ENCODE assay signal across 21 cellular contexts in genomic region chr7:39810204-39810642, GRCh38.
DNase-seq lines count a peak whose midpoint lies in the region; ATAC-seq, FAIRE-seq and TF ChIP-seq lines count a peak whose summit lies in the region.
"Had no signal": no experiment of that assay in that cellular context is flagged by ENCODE, and none has a peak within 500 bp of the region (broad histone marks: within the 10 kb centered on the region; RNA-seq: fewer than 3 reads in every experiment).

No MANE protein-coding gene starts in this region.

- H3K9me3 Mint-ChIP-seq in MCF 10A (ENCODE audit: unreplicated experiment) (no peaks in the 10 kb centered on the region), immature natural killer cell (no peaks in the 10 kb centered on the region)

- POLR2A ChIA-PET in MCF 10A (lab: Yijun Ruan, JAX), result interaction anchor here (0.7 kb wide), 1 partner anchor 176 kb away, joined by 3 read pairs; no protein-coding TSS in a partner anchor

- H3K36me3 Mint-ChIP-seq in MCF 10A (ENCODE audit: insufficient read depth, unreplicated experiment) (no peaks in the 10 kb centered on the region), immature natural killer cell (no peaks in the 10 kb centered on the region)

- no peaks in the 10 kb centered on the region for H3K36me3 ChIP-seq in breast epithelium
- H3K36me3 ChIP-seq: upper lobe of left lung had no signal

- no peaks in the 10 kb centered on the region for H3K9me3 ChIP-seq in breast epithelium
- H3K9me3 ChIP-seq: upper lobe of left lung had no signal

- H3K4me1 ChIP-seq in breast epithelium, result no peaks in the 10 kb centered on the region
- H3K4me1 ChIP-seq: upper lobe of left lung had no signal

- ATAC-seq in GM19467 (IDR thresholded peaks at IDR 0.05; ENCODE audit: unreplicated experiment), result no peak

- CTCF ChIA-PET in MCF 10A (lab: Yijun Ruan, JAX), result interaction anchor here (1.5 kb wide), 1 partner anchor 231 kb away, joined by 3 read pairs; no protein-coding TSS in a partner anchor

- H3K4me3 Mint-ChIP-seq in MCF 10A (ENCODE audit: unreplicated experiment) (peak overlapping the region; percentile 32), immature natural killer cell (no peak overlapping the region)
- H3K4me3 Mint-ChIP-seq: B cell had no signal

- peaks cover 21% of the 10 kb centered on the region for H3K4me1 Mint-ChIP-seq in MCF 10A (ENCODE audit: insufficient read depth, unreplicated experiment)
- H3K4me1 Mint-ChIP-seq in immature natural killer cell, result no peaks in the 10 kb centered on the region
- H3K4me1 Mint-ChIP-seq: B cell had no signal

- no peak overlapping the region for H3K27ac Mint-ChIP-seq in MCF 10A (ENCODE audit: low read depth, unreplicated experiment)
- H3K27ac Mint-ChIP-seq in immature natural killer cell, result no peak overlapping the region
- H3K27ac Mint-ChIP-seq: B cell had no signal

- peak overlapping the region in 1 of 3 donors; percentile 31 for H3K4me3 ChIP-seq in breast epithelium
- H3K4me3 ChIP-seq: upper lobe of left lung had no signal

- no TSS peak for BruUV-seq in MCF 10A (replicated peaks; lab: Mats Ljungman, UMichigan)

- FAIRE-seq in urothelium cell line (lab: Jason Lieb, UNC), result peak; percentile 44
- FAIRE-seq: colon had no signal

- peak overlapping the region in 1 of 2 donors; percentile 41 for H3K27ac ChIP-seq in breast epithelium
- H3K27ac ChIP-seq: upper lobe of left lung had no signal

- H3K27me3 Mint-ChIP-seq in MCF 10A (ENCODE audit: insufficient read depth, unreplicated experiment) (peaks cover 1% of the 10 kb centered on the region), immature natural killer cell (ENCODE audit: low read depth in 3 of 3) (peaks cover 0 to 9% (median 9%) of the 10 kb centered on the region in 3 donors)

- intact Hi-C loops in MCF 10A (cut with micrococcal nuclease), result no loop called here
- intact Hi-C loops in breast epithelium (cut with DNase I; ENCODE audit: low total_unique reads), result no loop called here

- TF ChIP-seq POLR2A in breast epithelium (IDR thresholded peaks at IDR 0.05) (no peak), erythroblast (IDR thresholded peaks at IDR 0.05; ENCODE audit: low read length) (no peak)

- peak; percentile 13 for DNase-seq in MCF 10A (ENCODE audit: unreplicated experiment)
- DNase-seq in breast epithelium (ENCODE audit: low spot score in 2 of 2), result no peak
- DNase-seq in SK-N-DZ (ENCODE audit: low spot score), result peak; percentile 28
- peak; percentile 84 to 96 for DNase-seq in erythroblast (lab: John Stamatoyannopoulos, UW)
- no peak for DNase-seq in urothelium cell line (ENCODE audit: low spot score)
- DNase-seq in DMS53 treated with DMSO at 0.1 percent for 48 hours (lab: John Stamatoyannopoulos, UW; ENCODE audit: unreplicated experiment), result no peak
- DNase-seq in immature natural killer cell, result no peak
- DNase-seq: activated CD4-positive, alpha-beta T cell treated with anti-CD3 and anti-CD28 coated beads, Interleukin-2, amount 50 U/mL, for 1 hour; activated CD8-positive, alpha-beta memory T cell treated with anti-CD3 and anti-CD28 coated beads, Interleukin-2, amount 50 U/mL, for 4 hours; hippocampal formation; Kasumi-1; kidney glomerular epithelial cell; NCI-H1105; NCI-H2029 treated with DMSO at 0.1 percent for 48 hours; nucleus accumbens; retina; stimulated activated CD4-positive, alpha-beta T cell treated with anti-CD3 and anti-CD28 coated beads, Interleukin-4, amount 100 ng/mL, for 4 hours; upper lobe of left lung had no signal

- no peak for TF ChIP-seq CTCF in MCF 10A (IDR thresholded peaks at IDR 0.05; ENCODE audit: unreplicated experiment)
- TF ChIP-seq CTCF in breast epithelium (IDR thresholded peaks at IDR 0.05), result peak in 1 of 3 donors; percentile 18

- H3K27me3 ChIP-seq in breast epithelium, result no peaks in the 10 kb centered on the region
- H3K27me3 ChIP-seq: upper lobe of left lung had no signal

Comparison
In these comparisons a context has a peak if more than half of its experiments do, and no peak if none do; other contexts are left out.
1. DNase-seq: peak in MCF 10A (single experiment), SK-N-DZ (single experiment) and erythroblast (2 of 2); none in breast epithelium (0 of 2), urothelium cell line (single experiment), DMS53 treated with DMSO at 0.1 percent for 48 hours (single experiment) and immature natural killer cell (0 of 3).